ENCODE assay signal across 14 cellular contexts in the genomic region with DNA sequence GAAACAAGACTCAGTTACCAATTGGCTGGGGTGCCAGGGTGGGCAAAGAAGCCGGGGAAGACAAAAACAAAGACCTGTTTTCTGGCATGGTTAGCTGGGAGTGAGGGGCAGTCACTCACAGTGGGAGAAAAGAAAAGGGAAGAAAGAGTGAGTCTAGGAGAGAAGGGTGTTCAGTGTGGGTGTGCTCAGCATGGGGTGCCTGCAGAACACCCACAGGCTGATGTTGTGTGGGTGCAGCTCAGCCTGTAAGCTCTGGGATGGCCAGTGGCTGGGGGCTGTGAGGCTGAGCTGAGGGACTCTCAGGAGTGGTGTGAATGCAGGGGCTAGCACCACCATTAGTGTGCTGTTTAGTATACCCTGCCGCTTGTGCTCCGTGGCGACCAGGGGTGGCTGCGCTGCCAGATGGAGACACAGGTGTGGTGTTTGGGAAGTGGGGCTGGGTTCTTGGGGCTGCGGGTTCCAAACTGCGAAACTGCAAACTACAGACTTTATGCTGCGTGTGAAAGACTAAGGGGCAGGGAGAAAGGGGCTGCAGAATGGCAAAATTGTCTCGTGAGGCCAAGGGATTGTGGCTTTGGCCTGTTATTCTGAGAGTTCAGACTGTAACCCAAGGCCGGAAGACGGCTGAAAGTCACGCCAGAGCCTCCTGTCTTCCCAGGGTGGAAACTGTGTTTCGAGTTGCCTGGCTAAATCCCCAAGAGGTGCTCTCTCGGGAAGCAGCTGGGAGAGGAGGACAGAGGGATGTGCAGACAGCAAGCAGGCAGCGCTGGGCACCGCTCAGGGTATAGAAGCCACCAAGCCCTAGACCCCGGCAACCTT.
DNase-seq lines count a peak whose midpoint lies in the region; ATAC-seq and TF ChIP-seq lines count a peak whose summit lies in the region.
"Had no signal": no experiment of that assay in that cellular context is flagged by ENCODE, and none has a peak within 500 bp of the region (broad histone marks: within the 10 kb centered on the region; RNA-seq: fewer than 3 reads in every experiment).

No MANE protein-coding gene starts in this region.

- H3K9me3 Mint-ChIP-seq in natural killer cell treated with Interleukin-12 subunit alpha and Interleukin-12 subunit beta and Interleukin-15 and Interleukin-18, amount 100 ng/mL, for 72 hours: no peaks in the 10 kb centered on the region
- no peaks in the 10 kb centered on the region for H3K9me3 Mint-ChIP-seq in natural killer cell
- H3K9me3 Mint-ChIP-seq: CD8-positive, alpha-beta T cell; GM23338 had no signal

- DNase-seq in natural killer cell treated with Interleukin-12 subunit alpha and Interleukin-12 subunit beta and Interleukin-15 and Interleukin-18, amount 100 ng/mL, for 72 hours (ENCODE audit: low spot score): peak; percentile 40
- no peak for DNase-seq in natural killer cell
- DNase-seq in activated CD8-positive, alpha-beta memory T cell treated with anti-CD3 and anti-CD28 coated beads, Interleukin-2, amount 50 U/mL, for 48 hours: peak; percentile 23
- peak; percentile 26 for DNase-seq in left lobe of liver (ENCODE audit: low spot score)
- DNase-seq in cerebellar nuclear complex (lab: John Stamatoyannopoulos, UW): no peak
- DNase-seq in A172 (ENCODE audit: low spot score): no peak
- no peak for DNase-seq in DMS79 (lab: John Stamatoyannopoulos, UW)
- DNase-seq: BE2C; CD8-positive, alpha-beta T cell; COR-L47; DND-41; GDM1; H7 had no signal

- intact Hi-C loops in natural killer cell (cut with micrococcal nuclease): no loop called here

- H3K36me3 Mint-ChIP-seq in natural killer cell treated with Interleukin-12 subunit alpha and Interleukin-12 subunit beta and Interleukin-15 and Interleukin-18, amount 100 ng/mL, for 72 hours: no peaks in the 10 kb centered on the region
- no peaks in the 10 kb centered on the region for H3K36me3 Mint-ChIP-seq in natural killer cell
- H3K36me3 Mint-ChIP-seq: CD8-positive, alpha-beta T cell had no signal

- no peak overlapping the region for H3K4me3 Mint-ChIP-seq in natural killer cell treated with Interleukin-12 subunit alpha and Interleukin-12 subunit beta and Interleukin-15 and Interleukin-18, amount 100 ng/mL, for 72 hours
- no peak overlapping the region for H3K4me3 Mint-ChIP-seq in natural killer cell
- H3K4me3 Mint-ChIP-seq: CD8-positive, alpha-beta T cell; GM23338 had no signal

- H3K27ac Mint-ChIP-seq in natural killer cell treated with Interleukin-12 subunit alpha and Interleukin-12 subunit beta and Interleukin-15 and Interleukin-18, amount 100 ng/mL, for 72 hours: no peak overlapping the region
- no peak overlapping the region for H3K27ac Mint-ChIP-seq in natural killer cell
- H3K27ac Mint-ChIP-seq: CD8-positive, alpha-beta T cell; GM23338 had no signal

- no peaks in the 10 kb centered on the region for H3K4me1 Mint-ChIP-seq in natural killer cell treated with Interleukin-12 subunit alpha and Interleukin-12 subunit beta and Interleukin-15 and Interleukin-18, amount 100 ng/mL, for 72 hours (ENCODE audit: low read depth in 2 of 2)
- H3K4me1 Mint-ChIP-seq in natural killer cell: no peaks in the 10 kb centered on the region

- no peaks in the 10 kb centered on the region for H3K27me3 Mint-ChIP-seq in natural killer cell treated with Interleukin-12 subunit alpha and Interleukin-12 subunit beta and Interleukin-15 and Interleukin-18, amount 100 ng/mL, for 72 hours
- peaks cover 5 to 6% of the 10 kb centered on the region in 2 donors for H3K27me3 Mint-ChIP-seq in natural killer cell (ENCODE audit: low read depth in 2 of 2)

- no peak for TF ChIP-seq CTCF in natural killer cell (IDR thresholded peaks at IDR 0.05)

- peak in 1 of 2 donors; percentile 33 for ATAC-seq in natural killer cell treated with Interleukin-12 subunit alpha and Interleukin-12 subunit beta and Interleukin-15 and Interleukin-18, amount 100 ng/mL, for 72 hours
- no peak for ATAC-seq in natural killer cell
- ATAC-seq in left lobe of liver: no peak
- ATAC-seq: CD8-positive, alpha-beta T cell had no signal

Comparison
In these comparisons a context has a peak if more than half of its experiments do, and no peak if none do; other contexts are left out.
1. DNase-seq: peak in natural killer cell treated with Interleukin-12 subunit alpha and Interleukin-12 subunit beta and Interleukin-15 and Interleukin-18, amount 100 ng/mL, for 72 hours (single experiment), activated CD8-positive, alpha-beta memory T cell treated with anti-CD3 and anti-CD28 coated beads, Interleukin-2, amount 50 U/mL, for 48 hours (single experiment) and left lobe of liver (single experiment); none in natural killer cell (single experiment), cerebellar nuclear complex (0 of 2), A172 (single experiment) and DMS79 (single experiment).